ENCODE assay signal across 21 cellular contexts in the genomic region with DNA sequence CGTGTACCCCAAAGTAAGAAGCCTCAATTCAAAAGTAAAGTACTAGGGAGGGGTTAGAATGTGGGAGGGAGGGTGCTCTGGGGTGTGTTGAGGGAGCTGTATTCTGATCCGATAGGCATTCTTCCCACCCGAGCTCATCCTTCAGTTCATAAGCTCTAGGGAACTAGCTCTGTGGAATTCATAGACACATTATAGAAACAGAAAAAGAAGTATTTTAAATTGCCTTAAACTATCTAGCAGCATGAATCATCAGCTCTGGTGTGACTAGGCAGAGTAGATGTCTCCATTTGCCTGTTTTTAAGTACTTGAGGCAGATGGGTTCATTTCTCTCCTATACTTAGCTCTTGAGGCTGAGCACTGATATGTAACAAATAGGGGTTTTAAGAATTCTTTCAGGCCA. TPM values are rescaled to one million over a fixed set of nuclear protein-coding genes. Genes with fewer than 3 reads are reported as not detected.
DNase-seq lines count a peak whose midpoint lies in the region; ATAC-seq and TF ChIP-seq lines count a peak whose summit lies in the region.
"Had no signal": no experiment of that assay in that cellular context is flagged by ENCODE, and none has a peak within 500 bp of the region (broad histone marks: within the 10 kb centered on the region; RNA-seq: fewer than 3 reads in every experiment).

No MANE protein-coding gene starts in this region.

- TF ChIP-seq POLR2A in prostate gland (IDR thresholded peaks at IDR 0.05) = no peak

- no peaks in the 10 kb centered on the region for H3K9me3 Mint-ChIP-seq in activated naive CD4-positive, alpha-beta T cell treated with anti-CD3 and anti-CD28 coated beads for 36 hours
- no peaks in the 10 kb centered on the region for H3K9me3 Mint-ChIP-seq in activated naive CD4-positive, alpha-beta T cell treated with anti-CD3 and anti-CD28 coated beads, Interleukin-2, amount 50 U/mL, for 72 hours
- H3K9me3 Mint-ChIP-seq: activated T-helper 17 cell treated with anti-CD3 and anti-CD28 coated beads, Interleukin-2, amount 50 U/mL, for 72 hours; GM23338; type B pancreatic cell had no signal

- no peak overlapping the region for H3K4me3 Mint-ChIP-seq in activated naive CD4-positive, alpha-beta T cell treated with anti-CD3 and anti-CD28 coated beads for 36 hours
- H3K4me3 Mint-ChIP-seq: activated T-helper 17 cell treated with anti-CD3 and anti-CD28 coated beads, Interleukin-2, amount 50 U/mL, for 72 hours; GM23338; type B pancreatic cell had no signal

- CTCF ChIA-PET in activated naive CD4-positive, alpha-beta T cell treated with anti-CD3 and anti-CD28 coated beads for 36 hours (lab: Charles Lee) = interaction anchor here (1.4 kb wide), 1 partner anchor 14 kb away, joined by 5 read pairs; no protein-coding TSS in a partner anchor

- H3K27me3 Mint-ChIP-seq in activated naive CD4-positive, alpha-beta T cell treated with anti-CD3 and anti-CD28 coated beads for 36 hours (ENCODE audit: low read depth) = no peaks in the 10 kb centered on the region
- H3K27me3 Mint-ChIP-seq: activated T-helper 17 cell treated with anti-CD3 and anti-CD28 coated beads, Interleukin-2, amount 50 U/mL, for 72 hours; type B pancreatic cell had no signal

- H3K27me3 ChIP-seq in prostate gland (replicated peaks; ENCODE audit: insufficient read depth) = no peaks in the 10 kb centered on the region
- H3K27me3 ChIP-seq: stomach had no signal

- 88% methylated on average over 3 of the region's 3 CpGs for WGBS in prostate gland

- H3K36me3 ChIP-seq in prostate gland = peaks cover 21 to 30% of the 10 kb centered on the region in 2 donors

- peak overlapping the region; percentile 30 for H3K27ac Mint-ChIP-seq in activated naive CD4-positive, alpha-beta T cell treated with anti-CD3 and anti-CD28 coated beads for 36 hours
- H3K27ac Mint-ChIP-seq in activated naive CD4-positive, alpha-beta T cell treated with anti-CD3 and anti-CD28 coated beads, Interleukin-2, amount 50 U/mL, for 72 hours = peak overlapping the region in 1 of 2 donors; percentile 66
- H3K27ac Mint-ChIP-seq: type B pancreatic cell had no signal

- H3K9me3 ChIP-seq in prostate gland = no peaks in the 10 kb centered on the region
- H3K9me3 ChIP-seq: stomach had no signal

- TF ChIP-seq CTCF in foreskin fibroblast (IDR thresholded peaks at IDR 0.05; ENCODE audit: low read depth, low read length) (no peak), prostate gland (IDR thresholded peaks at IDR 0.05) (no peak)

- DNase-seq in activated naive CD4-positive, alpha-beta T cell treated with anti-CD3 and anti-CD28 coated beads for 36 hours = no peak
- DNase-seq in activated naive CD4-positive, alpha-beta T cell treated with anti-CD3 and anti-CD28 coated beads, Interleukin-2, amount 50 U/mL, for 72 hours (ENCODE audit: low spot score in 2 of 2) = no peak
- peak; percentile 27 for DNase-seq in amniotic epithelial cell (ENCODE audit: low read depth)
- DNase-seq in foreskin fibroblast = peak; percentile 42 to 78
- no peak for DNase-seq in Right ventricle myocardium superior
- no peak for DNase-seq in prostate gland (ENCODE audit: low spot score)
- DNase-seq in left cardiac atrium = no peak
- DNase-seq in DMS153 (lab: John Stamatoyannopoulos, UW) = no peak
- DNase-seq: 8988T; activated CD4-positive, alpha-beta T cell treated with anti-CD3 and anti-CD28 coated beads for 48 hours; C1 segment of cervical spinal cord; left ventricle myocardium superior; NCI-H1436 treated with DMSO at 0.1 percent for 48 hours; NCI-H526 treated with DMSO at 0.1 percent for 48 hours; OCI-M1; SHP77; stimulated activated CD4-positive, alpha-beta T cell treated with anti-CD3 and anti-CD28 coated beads, Interleukin-12 subunit alpha, Interleukin-12 subunit beta, amount 100 ng/mL, for 4 hours; stomach had no signal

- H3K4me1 Mint-ChIP-seq in activated naive CD4-positive, alpha-beta T cell treated with anti-CD3 and anti-CD28 coated beads for 36 hours (ENCODE audit: low read depth) = no peaks in the 10 kb centered on the region
- H3K4me1 Mint-ChIP-seq: GM23338 had no signal

- no peak overlapping the region for H3K27ac ChIP-seq in prostate gland
- H3K27ac ChIP-seq: stomach had no signal

- intact Hi-C loops in activated naive CD4-positive, alpha-beta T cell treated with anti-CD3 and anti-CD28 coated beads for 36 hours (cut with micrococcal nuclease) = no loop called here
- intact Hi-C loops in Right ventricle myocardium superior (cut with DNase I) = no loop called here
- intact Hi-C loops in prostate gland (cut with DNase I) = no loop called here
- intact Hi-C loops in left cardiac atrium (cut with DNase I) = no loop called here

- H3K36me3 Mint-ChIP-seq in activated naive CD4-positive, alpha-beta T cell treated with anti-CD3 and anti-CD28 coated beads for 36 hours (ENCODE audit: low read depth) = peaks cover 74% of the 10 kb centered on the region
- peaks cover 35 to 52% of the 10 kb centered on the region in 2 donors for H3K36me3 Mint-ChIP-seq in activated naive CD4-positive, alpha-beta T cell treated with anti-CD3 and anti-CD28 coated beads, Interleukin-2, amount 50 U/mL, for 72 hours

- ATAC-seq in activated naive CD4-positive, alpha-beta T cell treated with anti-CD3 and anti-CD28 coated beads, Interleukin-2, amount 50 U/mL, for 72 hours = no peak
- ATAC-seq in Right ventricle myocardium superior (ENCODE audit: poor library complexity) (no peak), left cardiac atrium (no peak)
- ATAC-seq: activated T-helper 17 cell treated with anti-CD3 and anti-CD28 coated beads, Interleukin-2, amount 50 U/mL, for 72 hours; GM23338; left ventricle myocardium superior had no signal

- no peaks in the 10 kb centered on the region for H3K4me1 ChIP-seq in prostate gland (replicated peaks)

- H3K4me3 ChIP-seq in foreskin fibroblast (ENCODE audit: low read depth in 1 of 2, low read length in 2 of 2) = no peak overlapping the region
- no peak overlapping the region for H3K4me3 ChIP-seq in prostate gland
- H3K4me3 ChIP-seq: GM23338, stomach had no signal

RNA-seq across cellular contexts. Expression of a gene that starts 7.3 kb away (rescaled TPM):
- total RNA-seq in activated naive CD4-positive, alpha-beta T cell treated with anti-CD3 and anti-CD28 coated beads for 36 hours = 10 to 100 TPM; 65.7 to 66.4 TPM
- 10 to 100 TPM; 31.8 to 50.2 TPM for total RNA-seq in activated naive CD4-positive, alpha-beta T cell treated with anti-CD3 and anti-CD28 coated beads, Interleukin-2, amount 50 U/mL, for 72 hours
- 33.6 TPM for total RNA-seq in Right ventricle myocardium superior
- 100 to 1,000 TPM; 148 to 155 TPM for total RNA-seq in prostate gland
- total RNA-seq in left cardiac atrium = 10 to 100 TPM; 39.1 to 45.3 TPM

RNA-seq across cellular contexts. Expression of a gene that starts 16.8 kb away (rescaled TPM):
- total RNA-seq in activated naive CD4-positive, alpha-beta T cell treated with anti-CD3 and anti-CD28 coated beads for 36 hours = 100 to 1,000 TPM; 125 to 129 TPM
- 100 to 1,000 TPM in 1 of 2 donors, 10 to 100 TPM in 1; 97.4 to 135 TPM for total RNA-seq in activated naive CD4-positive, alpha-beta T cell treated with anti-CD3 and anti-CD28 coated beads, Interleukin-2, amount 50 U/mL, for 72 hours
- 52.0 TPM for total RNA-seq in Right ventricle myocardium superior
- total RNA-seq in prostate gland = 10 to 100 TPM; 63.9 to 64.5 TPM
- total RNA-seq in left cardiac atrium = 10 to 100 TPM; 37.4 to 47.0 TPM

Comparison
In these comparisons a context has a peak if more than half of its experiments do, and no peak if none do; other contexts are left out.
1. DNase-seq: peak in amniotic epithelial cell (single experiment) and foreskin fibroblast (2 of 2); none in activated naive CD4-positive, alpha-beta T cell treated with anti-CD3 and anti-CD28 coated beads for 36 hours (single experiment), activated naive CD4-positive, alpha-beta T cell treated with anti-CD3 and anti-CD28 coated beads, Interleukin-2, amount 50 U/mL, for 72 hours (0 of 2), Right ventricle myocardium superior (single experiment), prostate gland (single experiment), left cardiac atrium (single experiment) and DMS153 (single experiment).